1 cellular context compared by ENCODE assay signal in genomic region chr11:79067355-79067685, GRCh38.
TF ChIP-seq lines count a peak whose summit lies in the region.

No MANE protein-coding gene starts in this region.

TF ChIP-seq in SK-N-SH treated with all-trans-retinoic acid at 6 μM for 48 hours, 23 proteins besides CTCF, POLR2A, EP300 and RAD21 (continued from another document):
- TF ChIP-seq CSRNP3 (CRISPR knock-in tag; IDR thresholded peaks at IDR 0.05) (no peak), TCF4 (CRISPR knock-in tag; IDR thresholded peaks at IDR 0.05; ENCODE audit: borderline replicate concordance) (no peak), BACH2 (CRISPR knock-in tag; IDR thresholded peaks at IDR 0.05; ENCODE audit: borderline replicate concordance) (no peak), ZNF8 (CRISPR knock-in tag; IDR thresholded peaks at IDR 0.05) (no peak), PPARA (CRISPR knock-in tag; IDR thresholded peaks at IDR 0.05; ENCODE audit: borderline replicate concordance) (no peak), GLIS3 (CRISPR knock-in tag; IDR thresholded peaks at IDR 0.05) (no peak), ZFP3 (CRISPR knock-in tag; IDR thresholded peaks at IDR 0.05) (no peak), ESRRG (CRISPR knock-in tag; IDR thresholded peaks at IDR 0.05) (no peak), RARB (CRISPR knock-in tag; IDR thresholded peaks at IDR 0.05) (no peak)
- TF ChIP-seq, protein P1, sequence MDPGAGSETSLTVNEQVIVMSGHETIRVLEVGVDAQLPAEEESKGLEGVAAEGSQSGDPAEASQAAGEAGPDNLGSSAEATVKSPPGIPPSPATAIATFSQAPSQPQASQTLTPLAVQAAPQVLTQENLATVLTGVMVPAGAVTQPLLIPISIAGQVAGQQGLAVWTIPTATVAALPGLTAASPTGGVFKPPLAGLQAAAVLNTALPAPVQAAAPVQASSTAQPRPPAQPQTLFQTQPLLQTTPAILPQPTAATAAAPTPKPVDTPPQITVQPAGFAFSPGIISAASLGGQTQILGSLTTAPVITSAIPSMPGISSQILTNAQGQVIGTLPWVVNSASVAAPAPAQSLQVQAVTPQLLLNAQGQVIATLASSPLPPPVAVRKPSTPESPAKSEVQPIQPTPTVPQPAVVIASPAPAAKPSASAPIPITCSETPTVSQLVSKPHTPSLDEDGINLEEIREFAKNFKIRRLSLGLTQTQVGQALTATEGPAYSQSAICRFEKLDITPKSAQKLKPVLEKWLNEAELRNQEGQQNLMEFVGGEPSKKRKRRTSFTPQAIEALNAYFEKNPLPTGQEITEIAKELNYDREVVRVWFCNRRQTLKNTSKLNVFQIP (CRISPR knock-in tag; IDR thresholded peaks at IDR 0.05; ENCODE audit: borderline replicate concordance, low read depth), result no peak
- TF ChIP-seq, protein P2, sequence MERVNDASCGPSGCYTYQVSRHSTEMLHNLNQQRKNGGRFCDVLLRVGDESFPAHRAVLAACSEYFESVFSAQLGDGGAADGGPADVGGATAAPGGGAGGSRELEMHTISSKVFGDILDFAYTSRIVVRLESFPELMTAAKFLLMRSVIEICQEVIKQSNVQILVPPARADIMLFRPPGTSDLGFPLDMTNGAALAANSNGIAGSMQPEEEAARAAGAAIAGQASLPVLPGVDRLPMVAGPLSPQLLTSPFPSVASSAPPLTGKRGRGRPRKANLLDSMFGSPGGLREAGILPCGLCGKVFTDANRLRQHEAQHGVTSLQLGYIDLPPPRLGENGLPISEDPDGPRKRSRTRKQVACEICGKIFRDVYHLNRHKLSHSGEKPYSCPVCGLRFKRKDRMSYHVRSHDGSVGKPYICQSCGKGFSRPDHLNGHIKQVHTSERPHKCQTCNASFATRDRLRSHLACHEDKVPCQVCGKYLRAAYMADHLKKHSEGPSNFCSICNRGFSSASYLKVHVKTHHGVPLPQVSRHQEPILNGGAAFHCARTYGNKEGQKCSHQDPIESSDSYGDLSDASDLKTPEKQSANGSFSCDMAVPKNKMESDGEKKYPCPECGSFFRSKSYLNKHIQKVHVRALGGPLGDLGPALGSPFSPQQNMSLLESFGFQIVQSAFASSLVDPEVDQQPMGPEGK (CRISPR knock-in tag; IDR thresholded peaks at IDR 0.05; ENCODE audit: borderline replicate concordance), result no peak
